24 cellular contexts compared by ENCODE assay signal in the genomic region with DNA sequence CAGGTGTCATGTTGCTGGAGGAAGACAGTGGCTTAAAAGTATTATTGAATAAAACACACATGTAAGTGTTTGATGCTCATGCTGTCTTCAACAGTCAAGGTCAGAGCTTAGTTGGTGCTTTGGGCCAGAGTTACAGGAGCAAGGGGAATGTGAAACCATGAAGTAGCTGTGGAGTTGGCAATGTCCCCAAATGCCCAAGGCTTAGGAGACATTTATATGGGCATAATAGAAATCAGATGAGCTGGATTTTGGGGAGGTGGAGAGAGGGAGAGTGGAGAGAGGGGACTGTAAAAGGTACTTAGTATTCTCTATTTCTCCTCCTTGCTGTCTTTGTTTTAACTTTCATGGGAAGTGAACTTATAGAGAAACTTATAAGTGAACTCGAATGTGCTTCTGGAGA.
DNase-seq lines count a peak whose midpoint lies in the region; ATAC-seq and TF ChIP-seq lines count a peak whose summit lies in the region.
"Had no signal": no experiment of that assay in that cellular context is flagged by ENCODE, and none has a peak within 500 bp of the region (broad histone marks: within the 10 kb centered on the region; RNA-seq: fewer than 3 reads in every experiment).

No MANE protein-coding gene starts in this region.

- intact Hi-C loops in natural killer cell (cut with micrococcal nuclease), result no loop called here

- peak overlapping the region; percentile 96 for H3K27ac ChIP-seq in RWPE2 (ENCODE audit: poor library complexity, severe bottlenecking)
- H3K27ac ChIP-seq: BLaER1, neutrophil, prostate gland, right lobe of liver, transverse colon, VCaP had no signal

- H3K4me1 Mint-ChIP-seq in natural killer cell treated with Interleukin-12 subunit alpha and Interleukin-12 subunit beta and Interleukin-15 and Interleukin-18, amount 100 ng/mL, for 72 hours (ENCODE audit: low read depth in 2 of 2), result peaks cover 26 to 35% of the 10 kb centered on the region in 2 donors
- peaks cover 17 to 21% of the 10 kb centered on the region in 2 donors for H3K4me1 Mint-ChIP-seq in natural killer cell
- peaks cover 16% of the 10 kb centered on the region for H3K4me1 Mint-ChIP-seq in stimulated activated effector memory CD8-positive, alpha-beta T cell treated with anti-CD3 and anti-CD28 coated beads, Interleukin-12 subunit alpha, Interleukin-12 subunit beta, amount 100 ng/mL, for 72 hours

- H3K4me3 ChIP-seq in RWPE2 (ENCODE audit: severe bottlenecking), result no peak overlapping the region
- H3K4me3 ChIP-seq: BLaER1, prostate gland, right lobe of liver, transverse colon had no signal

- DNase-seq in natural killer cell treated with Interleukin-12 subunit alpha and Interleukin-12 subunit beta and Interleukin-15 and Interleukin-18, amount 100 ng/mL, for 72 hours (ENCODE audit: low spot score), result no peak
- DNase-seq in natural killer cell, result no peak
- no peak for DNase-seq in RWPE2 (ENCODE audit: low spot score)
- DNase-seq in fibroblast of gingiva (ENCODE audit: low read depth), result peak; percentile 33
- DNase-seq in stimulated activated effector memory CD8-positive, alpha-beta T cell treated with anti-CD3 and anti-CD28 coated beads, Interleukin-12 subunit alpha, Interleukin-12 subunit beta, amount 100 ng/mL, for 72 hours (ENCODE audit: low spot score in 2 of 2), result no peak
- DNase-seq in amniotic stem cell (lab: John Stamatoyannopoulos, UW), result no peak
- DNase-seq in Kasumi-1 (lab: John Stamatoyannopoulos, UW), result no peak
- no peak for DNase-seq in SIG-M5 (lab: John Stamatoyannopoulos, UW)
- DNase-seq: activated CD4-positive, alpha-beta T cell treated with anti-CD3 and anti-CD28 coated beads for 36 hours; activated CD8-positive, alpha-beta T cell treated with anti-CD3 and anti-CD28 coated beads for 36 hours; activated naive CD4-positive, alpha-beta T cell treated with anti-CD3 and anti-CD28 coated beads, Interleukin-2, amount 10 ng/mL, durations not matched to agents 7 days and 5 days; DMS79 treated with DMSO at 0.1 percent for 48 hours; right lobe of liver; stimulated activated CD4-positive, alpha-beta T cell treated with anti-CD3 and anti-CD28 coated beads, Interleukin-12 subunit alpha, Interleukin-12 subunit beta, amount 100 ng/mL, for 4 hours; stimulated activated CD4-positive, alpha-beta T cell treated with anti-CD3 and anti-CD28 coated beads, Interleukin-4, amount 100 ng/mL, for 1 hour; transverse colon had no signal

- no peaks in the 10 kb centered on the region for H3K9me3 Mint-ChIP-seq in natural killer cell treated with Interleukin-12 subunit alpha and Interleukin-12 subunit beta and Interleukin-15 and Interleukin-18, amount 100 ng/mL, for 72 hours
- H3K9me3 Mint-ChIP-seq in natural killer cell, result no peaks in the 10 kb centered on the region
- peaks cover 6% of the 10 kb centered on the region for H3K9me3 Mint-ChIP-seq in stimulated activated effector memory CD8-positive, alpha-beta T cell treated with anti-CD3 and anti-CD28 coated beads, Interleukin-12 subunit alpha, Interleukin-12 subunit beta, amount 100 ng/mL, for 72 hours

- H3K36me3 ChIP-seq in RWPE2 (ENCODE audit: low read depth), result 0 out of 2 replicates have a peak, but pooled peaks cover 4% of the 10 kb centered on the region
- H3K36me3 ChIP-seq: BLaER1, neutrophil, prostate gland, right lobe of liver, transverse colon had no signal

- H3K4me3 Mint-ChIP-seq in natural killer cell treated with Interleukin-12 subunit alpha and Interleukin-12 subunit beta and Interleukin-15 and Interleukin-18, amount 100 ng/mL, for 72 hours, result no peak overlapping the region
- no peak overlapping the region for H3K4me3 Mint-ChIP-seq in natural killer cell
- no peak overlapping the region for H3K4me3 Mint-ChIP-seq in stimulated activated effector memory CD8-positive, alpha-beta T cell treated with anti-CD3 and anti-CD28 coated beads, Interleukin-12 subunit alpha, Interleukin-12 subunit beta, amount 100 ng/mL, for 72 hours
- H3K4me3 Mint-ChIP-seq: activated CD4-positive, alpha-beta T cell treated with anti-CD3 and anti-CD28 coated beads for 36 hours; activated CD8-positive, alpha-beta T cell treated with anti-CD3 and anti-CD28 coated beads for 36 hours; activated naive CD4-positive, alpha-beta T cell treated with anti-CD3 and anti-CD28 coated beads, Interleukin-2, amount 10 ng/mL, durations not matched to agents 7 days and 5 days; memory B cell; T-helper 2 cell treated with Interferon-gamma antibody and Interleukin-4, amounts not matched to agents 5 μg/mL and 100 μg/mL, for 36 hours had no signal

- H3K27me3 ChIP-seq in RWPE2 (ENCODE audit: insufficient read depth, poor library complexity, severe bottlenecking), result no peaks in the 10 kb centered on the region
- H3K27me3 ChIP-seq: BLaER1, neutrophil, right lobe of liver, transverse colon had no signal

- no peak for ATAC-seq in natural killer cell treated with Interleukin-12 subunit alpha and Interleukin-12 subunit beta and Interleukin-15 and Interleukin-18, amount 100 ng/mL, for 72 hours
- no peak for ATAC-seq in natural killer cell
- ATAC-seq in RWPE2 (ENCODE audit: low read depth), result no peak
- no peak for ATAC-seq in stimulated activated effector memory CD8-positive, alpha-beta T cell treated with anti-CD3 and anti-CD28 coated beads, Interleukin-12 subunit alpha, Interleukin-12 subunit beta, amount 100 ng/mL, for 72 hours
- ATAC-seq: activated CD4-positive, alpha-beta T cell treated with anti-CD3 and anti-CD28 coated beads for 36 hours; activated CD8-positive, alpha-beta T cell treated with anti-CD3 and anti-CD28 coated beads for 36 hours; left lobe of liver; right lobe of liver; Right ventricle myocardium inferior had no signal

- no peaks in the 10 kb centered on the region for H3K9me3 ChIP-seq in RWPE2 (ENCODE audit: severe bottlenecking)
- H3K9me3 ChIP-seq: neutrophil, prostate gland, right lobe of liver, transverse colon had no signal

- peak overlapping the region; percentile 3 to 18 for H3K27ac Mint-ChIP-seq in natural killer cell treated with Interleukin-12 subunit alpha and Interleukin-12 subunit beta and Interleukin-15 and Interleukin-18, amount 100 ng/mL, for 72 hours
- H3K27ac Mint-ChIP-seq in natural killer cell, result peak overlapping the region in 1 of 2 donors; percentile 2
- peak overlapping the region; percentile 2 for H3K27ac Mint-ChIP-seq in stimulated activated effector memory CD8-positive, alpha-beta T cell treated with anti-CD3 and anti-CD28 coated beads, Interleukin-12 subunit alpha, Interleukin-12 subunit beta, amount 100 ng/mL, for 72 hours
- H3K27ac Mint-ChIP-seq: activated CD4-positive, alpha-beta T cell treated with anti-CD3 and anti-CD28 coated beads for 36 hours; activated CD8-positive, alpha-beta T cell treated with anti-CD3 and anti-CD28 coated beads for 36 hours; activated naive CD4-positive, alpha-beta T cell treated with anti-CD3 and anti-CD28 coated beads, Interleukin-2, amount 10 ng/mL, durations not matched to agents 7 days and 5 days; memory B cell; T-helper 2 cell treated with Interferon-gamma antibody and Interleukin-4, amounts not matched to agents 5 μg/mL and 100 μg/mL, for 36 hours had no signal

- peaks cover 6% of the 10 kb centered on the region for H3K36me3 Mint-ChIP-seq in natural killer cell treated with Interleukin-12 subunit alpha and Interleukin-12 subunit beta and Interleukin-15 and Interleukin-18, amount 100 ng/mL, for 72 hours
- no peaks in the 10 kb centered on the region for H3K36me3 Mint-ChIP-seq in natural killer cell
- H3K36me3 Mint-ChIP-seq in stimulated activated effector memory CD8-positive, alpha-beta T cell treated with anti-CD3 and anti-CD28 coated beads, Interleukin-12 subunit alpha, Interleukin-12 subunit beta, amount 100 ng/mL, for 72 hours, result no peaks in the 10 kb centered on the region
- H3K36me3 Mint-ChIP-seq: activated naive CD4-positive, alpha-beta T cell treated with anti-CD3 and anti-CD28 coated beads, Interleukin-2, amount 10 ng/mL, durations not matched to agents 7 days and 5 days; memory B cell had no signal

- H3K27me3 Mint-ChIP-seq in natural killer cell treated with Interleukin-12 subunit alpha and Interleukin-12 subunit beta and Interleukin-15 and Interleukin-18, amount 100 ng/mL, for 72 hours, result no peaks in the 10 kb centered on the region
- H3K27me3 Mint-ChIP-seq in natural killer cell (ENCODE audit: low read depth in 2 of 2), result no peaks in the 10 kb centered on the region
- H3K27me3 Mint-ChIP-seq: activated CD4-positive, alpha-beta T cell treated with anti-CD3 and anti-CD28 coated beads for 36 hours; activated CD8-positive, alpha-beta T cell treated with anti-CD3 and anti-CD28 coated beads for 36 hours had no signal

- TF ChIP-seq CTCF in natural killer cell (IDR thresholded peaks at IDR 0.05) (no peak), RWPE2 (IDR thresholded peaks at IDR 0.05; ENCODE audit: poor library complexity, severe bottlenecking) (no peak)

- H3K4me1 ChIP-seq in RWPE2 (ENCODE audit: insufficient read depth, poor library complexity, severe bottlenecking), result peaks cover 18% of the 10 kb centered on the region
- H3K4me1 ChIP-seq: BLaER1, prostate gland, right lobe of liver, transverse colon had no signal
